In the genomic region with DNA sequence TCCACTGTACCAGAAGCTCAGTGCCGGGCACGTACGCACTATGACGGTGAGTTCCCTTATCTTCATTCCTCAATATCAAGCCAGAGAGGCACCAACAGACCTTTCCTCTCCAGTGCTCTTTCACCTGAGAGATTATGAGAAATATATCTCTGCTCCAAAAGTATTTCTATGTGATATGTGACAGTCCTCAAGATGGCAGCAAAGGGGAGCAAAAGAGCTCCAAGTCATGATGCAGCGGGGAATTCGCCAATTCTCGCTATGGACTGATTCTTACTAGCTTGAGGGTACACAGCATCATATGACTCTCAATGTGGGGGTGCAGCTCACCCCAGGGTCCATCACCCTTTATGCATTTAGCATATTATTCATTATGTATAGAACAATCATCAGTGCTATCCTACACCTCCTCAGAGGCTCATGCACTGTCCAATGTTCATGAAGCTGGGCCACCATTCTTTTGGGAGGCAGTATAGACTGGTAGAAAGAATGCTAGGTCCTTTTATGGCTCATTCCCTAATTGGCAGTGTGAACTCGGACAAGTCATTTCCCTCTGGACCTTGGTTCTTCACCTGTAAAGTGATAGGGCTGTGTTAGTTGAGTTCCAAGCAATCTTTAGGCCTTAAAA, we compare ENCODE assay signal across 1 cellular context.
A peak's percentile ranks its signal among the peaks of the same experiment; 100 is the strongest.
TF ChIP-seq lines count a peak whose summit lies in the region.

No MANE protein-coding gene starts in this region.

TF ChIP-seq in K562, 482 proteins besides CTCF, POLR2A, EP300 and RAD21:
- TF ChIP-seq ZNF282 (CRISPR knock-in tag; IDR thresholded peaks at IDR 0.05) (no peak), SMC3 (conservative IDR thresholded peaks at IDR 0.05; ENCODE audit: insufficient read depth, low read depth, low read length) (0 out of 2 replicates have a peak, but pooled peaks have one; percentile 22), RFX5 (IDR thresholded peaks at IDR 0.05; ENCODE audit: low read depth, low read length) (no peak), PHF8 (IDR thresholded peaks at IDR 0.05; ENCODE audit: borderline replicate concordance, low read length) (no peak), ZNF445 (CRISPR knock-in tag; IDR thresholded peaks at IDR 0.05; ENCODE audit: low read depth) (no peak), VEZF1 (CRISPR knock-in tag; IDR thresholded peaks at IDR 0.05) (no peak), POLR2G (IDR thresholded peaks at IDR 0.05; ENCODE audit: low read depth, low read length) (no peak), CREBBP (IDR thresholded peaks at IDR 0.05; ENCODE audit: low read depth, low read length) (no peak), ETV5 (CRISPR knock-in tag; IDR thresholded peaks at IDR 0.05; ENCODE audit: low read depth) (no peak), MEIS2 (IDR thresholded peaks at IDR 0.05; ENCODE audit: partially characterized antibody) (no peak), TSC22D4 (tag; IDR thresholded peaks at IDR 0.05) (no peak), NR3C1 (CRISPR knock-in tag; IDR thresholded peaks at IDR 0.05) (no peak), ESRRA (IDR thresholded peaks at IDR 0.05; ENCODE audit: borderline replicate concordance, low read depth) (0 out of 2 replicates have a peak, but pooled peaks have one; percentile 23), SRSF3 (IDR thresholded peaks at IDR 0.05; ENCODE audit: insufficient read depth, low read length) (no peak), ZNF224 (CRISPR knock-in tag; IDR thresholded peaks at IDR 0.05) (no peak)
